Comparison of ENCODE assay signal across 12 cellular contexts in genomic region chr7:37411444-37412034, GRCh38. TPM values are rescaled to one million over a fixed set of nuclear protein-coding genes. Genes with fewer than 3 reads are reported as not detected.
DNase-seq lines count a peak whose midpoint lies in the region; TF ChIP-seq lines count a peak whose summit lies in the region.
"Had no signal": no experiment of that assay in that cellular context is flagged by ENCODE, and none has a peak within 500 bp of the region (broad histone marks: within the 10 kb centered on the region; RNA-seq: fewer than 3 reads in every experiment).

No MANE protein-coding gene starts in this region.

- peaks cover 18% of the 10 kb centered on the region for H3K36me3 Mint-ChIP-seq in stimulated activated naive CD8-positive, alpha-beta T cell treated with anti-CD3 and anti-CD28 coated beads, Interleukin-15, Interleukin-2, amounts not matched to agents 100 ng/mL and 50 ng/mL, for 24 hours (ENCODE audit: low read depth)
- H3K36me3 Mint-ChIP-seq: type B pancreatic cell had no signal

- peak overlapping the region; percentile 20 for H3K4me3 Mint-ChIP-seq in stimulated activated naive CD8-positive, alpha-beta T cell treated with anti-CD3 and anti-CD28 coated beads, Interleukin-15, Interleukin-2, amounts not matched to agents 100 ng/mL and 50 ng/mL, for 24 hours
- H3K4me3 Mint-ChIP-seq: type B pancreatic cell had no signal

- peaks cover 73% of the 10 kb centered on the region for H3K4me1 Mint-ChIP-seq in stimulated activated naive CD8-positive, alpha-beta T cell treated with anti-CD3 and anti-CD28 coated beads, Interleukin-15, Interleukin-2, amounts not matched to agents 100 ng/mL and 50 ng/mL, for 24 hours (ENCODE audit: low read depth)

- H3K27me3 ChIP-seq in Peyer's patch, result no peaks in the 10 kb centered on the region
- H3K27me3 ChIP-seq in dorsolateral prefrontal cortex, result no peaks in the 10 kb centered on the region

- TF ChIP-seq CTCF in Peyer's patch (IDR thresholded peaks at IDR 0.05) (no peak), dorsolateral prefrontal cortex (IDR thresholded peaks at IDR 0.05 in 54 of 56, conservative IDR thresholded peaks at IDR 0.05 in 2 of 56; ENCODE audit: low read depth in 1 of 56, partially characterized antibody in 56 of 56) (no peak)

- H3K27me3 Mint-ChIP-seq in stimulated activated naive CD8-positive, alpha-beta T cell treated with anti-CD3 and anti-CD28 coated beads, Interleukin-15, Interleukin-2, amounts not matched to agents 100 ng/mL and 50 ng/mL, for 24 hours, result no peaks in the 10 kb centered on the region
- H3K27me3 Mint-ChIP-seq: type B pancreatic cell had no signal

- intact Hi-C loops in dorsolateral prefrontal cortex (cut with DNase I), result no loop called here

- H3K27ac ChIP-seq in Peyer's patch (peak overlapping the region in 1 of 4 donors; percentile 45), dorsolateral prefrontal cortex (peak overlapping the region in 10 of 59 donors; percentile 5 to 59 (median 26))

- in situ Hi-C loops in KBM-7 (cut with MboI; ENCODE audit: low pct_unique_long_range_greater_than_20kb, low sequenced_read_pairs), result no loop called here

- H3K4me3 ChIP-seq in Peyer's patch (no peak overlapping the region), dorsolateral prefrontal cortex (no peak overlapping the region)

- peak; percentile 47 for DNase-seq in activated CD8-positive, alpha-beta memory T cell treated with anti-CD3 and anti-CD28 coated beads, Interleukin-2, amount 50 U/mL, for 4 hours
- DNase-seq in activated CD8-positive, alpha-beta memory T cell treated with anti-CD3 and anti-CD28 coated beads, Interleukin-2, amount 50 U/mL, for 48 hours, result no peak
- peak; percentile 32 for DNase-seq in activated T-helper 9 cell treated with anti-CD3 and anti-CD28 coated beads, Interleukin-2, amount 50 U/mL, for 16 hours (ENCODE audit: low read depth)
- peak; percentile 24 to 39 for DNase-seq in stimulated activated CD4-positive, alpha-beta T cell treated with anti-CD3 and anti-CD28 coated beads, Interleukin-12 subunit alpha, Interleukin-12 subunit beta, amount 100 ng/mL, for 24 hours (ENCODE audit: low read depth in 2 of 2)
- DNase-seq in Peyer's patch (no peak), KBM-7 (no peak), dorsolateral prefrontal cortex (no peak)
- DNase-seq: NCI-H345, PC-3 had no signal

- peaks cover 4% of the 10 kb centered on the region for H3K9me3 Mint-ChIP-seq in stimulated activated naive CD8-positive, alpha-beta T cell treated with anti-CD3 and anti-CD28 coated beads, Interleukin-15, Interleukin-2, amounts not matched to agents 100 ng/mL and 50 ng/mL, for 24 hours
- H3K9me3 Mint-ChIP-seq: type B pancreatic cell had no signal

- H3K4me1 ChIP-seq in Peyer's patch, result peaks cover 0 to 8% (median 3%) of the 10 kb centered on the region in 4 donors

- no peaks in the 10 kb centered on the region for H3K9me3 ChIP-seq in Peyer's patch

- peak overlapping the region; percentile 90 for H3K27ac Mint-ChIP-seq in stimulated activated naive CD8-positive, alpha-beta T cell treated with anti-CD3 and anti-CD28 coated beads, Interleukin-15, Interleukin-2, amounts not matched to agents 100 ng/mL and 50 ng/mL, for 24 hours
- H3K27ac Mint-ChIP-seq: type B pancreatic cell had no signal

- H3K36me3 ChIP-seq in Peyer's patch, result no peaks in the 10 kb centered on the region

- no peak for TF ChIP-seq POLR2A in Peyer's patch (IDR thresholded peaks at IDR 0.05)

RNA-seq across cellular contexts. Expression of gene ELMO1, which starts 37.1 kb away (rescaled TPM):
- total RNA-seq in Peyer's patch (100 to 1,000 TPM in 1 of 4 donors, 10 to 100 TPM in 3; 43.1 to 381 (median 72.2) TPM), dorsolateral prefrontal cortex (100 to 1,000 TPM in 119 of 120 experiments, 10 to 100 TPM in 1; 96.6 to 391 (median 224) TPM)
- total RNA-seq: A673, PC-3 had no signal

Comparison
In these comparisons a context has a peak if more than half of its experiments do, and no peak if none do; other contexts are left out.
1. DNase-seq: peak in activated CD8-positive, alpha-beta memory T cell treated with anti-CD3 and anti-CD28 coated beads, Interleukin-2, amount 50 U/mL, for 4 hours (single experiment), activated T-helper 9 cell treated with anti-CD3 and anti-CD28 coated beads, Interleukin-2, amount 50 U/mL, for 16 hours (single experiment) and stimulated activated CD4-positive, alpha-beta T cell treated with anti-CD3 and anti-CD28 coated beads, Interleukin-12 subunit alpha, Interleukin-12 subunit beta, amount 100 ng/mL, for 24 hours (2 of 2); none in activated CD8-positive, alpha-beta memory T cell treated with anti-CD3 and anti-CD28 coated beads, Interleukin-2, amount 50 U/mL, for 48 hours (single experiment), Peyer's patch (0 of 3), KBM-7 (single experiment) and dorsolateral prefrontal cortex (0 of 10).